ENCODE assay signal across 7 cellular contexts in the genomic region with DNA sequence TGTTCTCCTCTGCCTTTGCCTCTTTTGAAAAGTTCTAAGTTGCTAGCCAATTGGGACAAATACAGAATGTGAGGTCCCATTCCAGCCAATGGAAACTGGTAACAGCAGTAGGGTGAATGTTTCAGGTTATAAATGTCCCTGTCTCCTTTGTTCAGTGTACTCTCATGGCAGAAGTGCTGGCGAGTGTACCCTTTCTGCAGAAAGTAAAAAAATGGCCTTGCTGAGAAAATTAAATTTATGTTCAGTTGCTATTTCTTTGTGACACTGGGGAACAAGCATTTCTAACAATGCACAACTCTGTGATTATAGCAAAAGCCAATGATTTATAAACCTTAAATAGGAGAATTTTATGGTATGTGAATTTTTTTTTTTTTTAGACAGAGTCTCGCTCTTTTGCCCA.
DNase-seq lines count a peak whose midpoint lies in the region; ATAC-seq, FAIRE-seq and TF ChIP-seq lines count a peak whose summit lies in the region.
"Not testable (repeated sequence)": the region's sequence is repeated elsewhere in the genome, so short reads cannot be mapped to it uniquely, and the experiment has no call there.

No MANE protein-coding gene starts in this region.

- TF ChIP-seq RAD21 in HCT116 (IDR thresholded peaks at IDR 0.05; ENCODE audit: low read depth); GM12878 (IDR thresholded peaks at IDR 0.05; ENCODE audit: insufficient read depth, low read depth, low read length); K562 (CRISPR knock-in tag; conservative IDR thresholded peaks at IDR 0.05 in 1 of 2, IDR thresholded peaks at IDR 0.05 in 1 of 2); HepG2 (CRISPR knock-in tag; IDR thresholded peaks at IDR 0.05): not testable (repeated sequence)

- peaks cover 56% of the 10 kb centered on the region for H3K36me3 Mint-ChIP-seq in activated naive CD4-positive, alpha-beta T cell treated with anti-CD3 and anti-CD28 coated beads, Interleukin-2, amount 10 ng/mL, durations not matched to agents 7 days and 5 days

- not testable (repeated sequence) for BruUV-seq in HCT116 (replicated peaks; lab: Mats Ljungman, UMichigan); GM12878 (replicated peaks; lab: Mats Ljungman, UMichigan); K562 (replicated peaks; lab: Mats Ljungman, UMichigan); HepG2 (replicated peaks; lab: Mats Ljungman, UMichigan)

- not testable (repeated sequence) for H3K9ac ChIP-seq in HCT116 (ENCODE audit: low read length); adipocyte (ENCODE audit: low read length); GM12878 (ENCODE audit: control insufficient read depth, insufficient read depth, low read length); K562 (ENCODE audit: insufficient read depth in 1 of 2, low read depth in 2 of 2, low read length in 2 of 2); HepG2 (ENCODE audit: insufficient read depth, low read depth, low read length)

- not testable (repeated sequence) for TF ChIP-seq EP300 in GM12878 (IDR thresholded peaks at IDR 0.05; ENCODE audit: borderline replicate concordance in 1 of 2, control insufficient read depth in 1 of 2, low read depth in 2 of 2, low read length in 2 of 2); K562 (IDR thresholded peaks at IDR 0.05; ENCODE audit: low read length); HepG2 (IDR thresholded peaks at IDR 0.05; ENCODE audit: low read depth in 2 of 2, low read length in 2 of 2); HepG2 (CRISPR knock-in tag; IDR thresholded peaks at IDR 0.05; ENCODE audit: borderline replicate concordance)

- FAIRE-seq in GM12878 (lab: Jason Lieb, UNC); K562 (lab: Jason Lieb, UNC); HepG2 (lab: Jason Lieb, UNC): not testable (repeated sequence)

- CTCF ChIA-PET in HCT116 (lab: Charles Lee); HEK293 (lab: Yijun Ruan, JAX); activated naive CD4-positive, alpha-beta T cell treated with anti-CD3 and anti-CD28 coated beads, Interleukin-2, amount 10 ng/mL, durations not matched to agents 7 days and 5 days (lab: Charles Lee); GM12878 (lab: Yijun Ruan, JAX); K562 (lab: Yijun Ruan, JAX; ENCODE audit: low intra/inter-chr PET ratio); HepG2 (lab: Yijun Ruan, JAX; ENCODE audit: low intra/inter-chr PET ratio, low total read pairs): not testable (repeated sequence)

- H2AFZ ChIP-seq in HCT116 (ENCODE audit: low read depth, low read length, poor library complexity, severe bottlenecking); GM12878 (ENCODE audit: control insufficient read depth, low read depth, low read length); K562 (ENCODE audit: low read depth, low read length); HepG2 (ENCODE audit: low read length): not testable (repeated sequence)

- intact Hi-C loops in HCT116 (cut with micrococcal nuclease); GM12878 (cut with micrococcal nuclease; ENCODE audit: unreplicated experiment); K562 (cut with micrococcal nuclease); HepG2 (cut with micrococcal nuclease; ENCODE audit: unreplicated experiment): not testable (repeated sequence)

- H3K27ac ChIP-seq in HCT116 (ENCODE audit: low read depth, low read length); HEK293 (ENCODE audit: extremely low read depth, low read depth, low read length); GM12878 (ENCODE audit: control insufficient read depth, insufficient read depth); K562 (ENCODE audit: extremely low read depth, low read depth, low read length); HepG2 (ENCODE audit: extremely low read length, insufficient read depth, low read length): not testable (repeated sequence)

- ATAC-seq in HCT116, GM12878, K562, HepG2: not testable (repeated sequence)

- H3K4me3 ChIP-seq in HCT116 (replicated peaks in 1 of 2; ENCODE audit: low read depth in 1 of 2, low read length in 2 of 2); HEK293 (ENCODE audit: low read depth, low read length); GM12878; K562; HepG2 (replicated peaks in 1 of 3; ENCODE audit: insufficient read depth in 1 of 3, low read depth in 2 of 3, low read length in 3 of 3): not testable (repeated sequence)
- H3K4me3 ChIP-seq in adipocyte (ENCODE audit: low read length): peak overlapping the region; percentile 33

- H3K9me2 ChIP-seq in HCT116 (ENCODE audit: insufficient read depth): not testable (repeated sequence)

- TF ChIP-seq CTCF in HCT116 (IDR thresholded peaks at IDR 0.05 in 2 of 3, conservative IDR thresholded peaks at IDR 0.05 in 1 of 3; ENCODE audit: borderline replicate concordance in 1 of 3, insufficient read depth in 1 of 3, low read depth in 2 of 3, low read length in 2 of 3); HEK293 (tag by site-specific recombination; IDR thresholded peaks at IDR 0.05); GM12878 (IDR thresholded peaks at IDR 0.05 in 2 of 3, conservative IDR thresholded peaks at IDR 0.05 in 1 of 3; ENCODE audit: control insufficient read depth in 2 of 3, extremely low read depth in 1 of 3, insufficient read depth in 1 of 3, low read depth in 3 of 3, low read length in 3 of 3); K562 (IDR thresholded peaks at IDR 0.05 in 2 of 3, conservative IDR thresholded peaks at IDR 0.05 in 1 of 3; ENCODE audit: insufficient read depth in 2 of 3, low read depth in 1 of 3, low read length in 3 of 3); HepG2 (CRISPR knock-in tag; IDR thresholded peaks at IDR 0.05): not testable (repeated sequence)

- H3K79me2 ChIP-seq in HCT116 (ENCODE audit: insufficient read depth, low read length); GM12878 (ENCODE audit: control insufficient read depth, insufficient read depth, low read length); K562 (ENCODE audit: control insufficient read depth, insufficient read depth, low read length); HepG2 (ENCODE audit: insufficient read depth, low read length): not testable (repeated sequence)

- H3K9me3 Mint-ChIP-seq in activated naive CD4-positive, alpha-beta T cell treated with anti-CD3 and anti-CD28 coated beads, Interleukin-2, amount 10 ng/mL, durations not matched to agents 7 days and 5 days: peaks cover 35% of the 10 kb centered on the region

- not testable (repeated sequence) for H4K20me1 ChIP-seq in HCT116 (ENCODE audit: insufficient read depth); GM12878 (ENCODE audit: control insufficient read depth, insufficient read depth); K562 (replicated peaks; ENCODE audit: control insufficient read depth, insufficient read depth, low read length); HepG2 (ENCODE audit: insufficient read depth, low read length)

- H3K27me3 Mint-ChIP-seq in activated naive CD4-positive, alpha-beta T cell treated with anti-CD3 and anti-CD28 coated beads, Interleukin-2, amount 10 ng/mL, durations not matched to agents 7 days and 5 days: not testable (repeated sequence)

- not testable (repeated sequence) for H3K4me3 Mint-ChIP-seq in activated naive CD4-positive, alpha-beta T cell treated with anti-CD3 and anti-CD28 coated beads, Interleukin-2, amount 10 ng/mL, durations not matched to agents 7 days and 5 days

- not testable (repeated sequence) for H3K4me2 ChIP-seq in HCT116 (ENCODE audit: low read length); GM12878 (ENCODE audit: control insufficient read depth, insufficient read depth); K562 (ENCODE audit: insufficient read depth, low read length); HepG2 (ENCODE audit: low read depth, low read length)

- SMC1A ChIA-PET in GM12878 (lab: Charles Lee; ENCODE audit: uncharacterized antibody, unreplicated experiment): not testable (repeated sequence)

- not testable (repeated sequence) for H3K36me3 ChIP-seq in HCT116 (ENCODE audit: control insufficient read depth in 1 of 2, insufficient read depth in 2 of 2, low read length in 2 of 2); HEK293 (ENCODE audit: control insufficient read depth in 2 of 2, insufficient read depth in 1 of 2, low read length in 2 of 2); GM12878 (ENCODE audit: control insufficient read depth in 2 of 2, insufficient read depth in 2 of 2, low read length in 1 of 2); K562 (ENCODE audit: control insufficient read depth, insufficient read depth, low read length); HepG2 (replicated peaks in 1 of 2; ENCODE audit: control insufficient read depth in 1 of 2, insufficient read depth in 2 of 2, low read length in 2 of 2)
- H3K36me3 ChIP-seq in adipocyte (ENCODE audit: control insufficient read depth, insufficient read depth, low read length, severe bottlenecking): peaks cover 12% of the 10 kb centered on the region

- not testable (repeated sequence) for H3K9me1 ChIP-seq in K562 (ENCODE audit: control insufficient read depth, insufficient read depth, low read length)

- H3K27ac Mint-ChIP-seq in activated naive CD4-positive, alpha-beta T cell treated with anti-CD3 and anti-CD28 coated beads, Interleukin-2, amount 10 ng/mL, durations not matched to agents 7 days and 5 days: peak overlapping the region; percentile 37

- RAD21 ChIA-PET in HCT116 (lab: Charles Lee; ENCODE audit: low non-redundant PET in 1 of 2, low total read pairs in 2 of 2, uncharacterized antibody in 2 of 2, unreplicated experiment in 2 of 2); GM12878 (lab: Charles Lee; ENCODE audit: unreplicated experiment): not testable (repeated sequence)

- not testable (repeated sequence) for H3K9me3 ChIP-seq in HCT116 (ENCODE audit: control insufficient read depth in 1 of 2, insufficient read depth in 1 of 2, low read depth in 1 of 2, low read length in 2 of 2); HEK293 (ENCODE audit: control insufficient read depth, insufficient read depth, low read depth, low read length); GM12878 (replicated peaks; ENCODE audit: control insufficient read depth, insufficient read depth, low read length); K562 (replicated peaks; ENCODE audit: control insufficient read depth, insufficient read depth, low read depth, low read length)
- H3K9me3 ChIP-seq in adipocyte (ENCODE audit: control insufficient read depth, low read length) (peaks cover 26% of the 10 kb centered on the region), HepG2 (ENCODE audit: low read length) (peaks cover 11% of the 10 kb centered on the region)

- WGBS in GM12878 (ENCODE audit: insufficient coverage, insufficient replicate concordance, low lambda C conversion rate, missing lambda C conversion rate): 93% methylated on average over 2 of the region's 2 CpGs
- WGBS in K562 (ENCODE audit: insufficient coverage, low coverage, missing lambda C conversion rate): 95% methylated on average over 2 of the region's 2 CpGs
- 96% methylated on average over 2 of the region's 2 CpGs for WGBS in HepG2 (ENCODE audit: low lambda C conversion rate)

- not testable (repeated sequence) for H3K27me3 ChIP-seq in HCT116 (ENCODE audit: insufficient read depth, low read length); adipocyte (replicated peaks; ENCODE audit: control insufficient read depth, insufficient read depth, low read length); GM12878 (replicated peaks in 1 of 2; ENCODE audit: control insufficient read depth in 2 of 2, insufficient read depth in 2 of 2, low read length in 1 of 2); K562 (ENCODE audit: control insufficient read depth in 2 of 2, insufficient read depth in 2 of 2, low read length in 2 of 2); HepG2 (ENCODE audit: control insufficient read depth in 1 of 2, insufficient read depth in 2 of 2, low read length in 2 of 2)

- DNase-seq in HCT116 (ENCODE audit: low read depth, low spot score); activated naive CD4-positive, alpha-beta T cell treated with anti-CD3 and anti-CD28 coated beads, Interleukin-2, amount 10 ng/mL, durations not matched to agents 7 days and 5 days; adipocyte (ENCODE audit: low read depth); GM12878 (ENCODE audit: low read depth, low spot score); K562 (ENCODE audit: extremely low read depth in 1 of 4, low spot score in 3 of 4); HepG2 (ENCODE audit: low spot score): not testable (repeated sequence)

- not testable (repeated sequence) for H3K4me1 Mint-ChIP-seq in activated naive CD4-positive, alpha-beta T cell treated with anti-CD3 and anti-CD28 coated beads, Interleukin-2, amount 10 ng/mL, durations not matched to agents 7 days and 5 days

- not testable (repeated sequence) for H3K4me1 ChIP-seq in HCT116 (ENCODE audit: control insufficient read depth in 1 of 2, insufficient read depth in 2 of 2, low read length in 2 of 2); HEK293 (ENCODE audit: control insufficient read depth, insufficient read depth, low read length); adipocyte (ENCODE audit: control insufficient read depth, insufficient read depth, low read length); GM12878 (ENCODE audit: control insufficient read depth, insufficient read depth, low read length); K562 (replicated peaks in 1 of 2; ENCODE audit: control insufficient read depth in 2 of 2, insufficient read depth in 2 of 2, low read length in 2 of 2); HepG2 (ENCODE audit: insufficient read depth, low read length)

- not testable (repeated sequence) for TF ChIP-seq POLR2A in HCT116 (IDR thresholded peaks at IDR 0.05; ENCODE audit: borderline replicate concordance, extremely low read depth, insufficient read depth, insufficient read length); GM12878 (IDR thresholded peaks at IDR 0.05; ENCODE audit: low read depth, low read length); K562 (conservative IDR thresholded peaks at IDR 0.05); HepG2 (IDR thresholded peaks at IDR 0.05; ENCODE audit: insufficient read depth in 1 of 2, low read depth in 2 of 2, low read length in 2 of 2)

- POLR2A ChIA-PET in HCT116 (lab: Charles Lee); HEK293 (lab: Yijun Ruan, JAX); GM12878 (lab: Charles Lee); K562 (lab: Yijun Ruan, JAX); HepG2 (lab: Yijun Ruan, JAX): not testable (repeated sequence)

- in situ Hi-C loops in GM12878 (cut with MboI); K562 (cut with MboI); HepG2 (cut with HindIII; ENCODE audit: extremely low pct_ligation_motif_present, low pct_unique_long_range_greater_than_20kb): not testable (repeated sequence)
